Comparison of ENCODE assay signal across 31 cellular contexts in the genomic region with DNA sequence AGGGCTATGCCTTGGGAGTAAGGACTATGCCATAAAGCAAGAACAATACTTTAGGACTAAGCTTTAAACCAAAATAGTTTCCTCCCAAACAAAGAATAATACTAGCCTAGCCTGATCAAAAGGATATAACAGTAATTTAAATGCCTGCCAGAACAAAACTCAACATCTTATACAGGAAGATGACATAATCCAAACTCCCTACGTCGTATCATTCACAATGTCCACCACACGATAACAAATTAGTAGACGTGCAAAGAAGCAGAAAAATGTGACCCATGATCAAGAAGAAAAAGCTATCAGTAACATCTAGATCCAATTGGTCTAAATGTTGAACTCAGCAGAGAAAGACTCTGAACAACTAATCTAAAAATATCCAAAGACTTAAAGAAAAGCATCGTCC.
"Had no signal": no experiment of that assay in that cellular context is flagged by ENCODE, and none has a peak within 500 bp of the region (broad histone marks: within the 10 kb centered on the region; RNA-seq: fewer than 3 reads in every experiment).

No MANE protein-coding gene starts in this region.

- H3K27ac Mint-ChIP-seq: natural killer cell; nephron; neural progenitor cell; progenitor cell of endocrine pancreas; stimulated activated memory B cell treated with anti-CD40 and anti-IgM and Interleukin-4, amounts not matched to agents 10 μg/mL and 1 μg/mL and 100 μg/mL, for 72 hours; stimulated activated naive CD8-positive, alpha-beta T cell treated with anti-CD3 and anti-CD28 coated beads, Interleukin-15, amount 100 ng/mL, for 72 hours; type B pancreatic cell had no signal

- H3K9me3 ChIP-seq: ovary, psoas muscle, spleen, suprapubic skin, testis, tibial artery, transverse colon, upper lobe of right lung, uterus had no signal

- DNase-seq: natural killer cell; occipital lobe; ovary; posterior cingulate gyrus; psoas muscle; right cardiac atrium; spleen; stimulated activated CD4-positive, alpha-beta T cell treated with anti-CD3 and anti-CD28 coated beads, Interleukin-12 subunit alpha, Interleukin-12 subunit beta, amount 100 ng/mL, for 4 hours; stimulated activated CD4-positive, alpha-beta T cell treated with anti-CD3 and anti-CD28 coated beads, Interleukin-1b, Interleukin-23, amount 100 ng/mL, for 48 hours; stimulated activated CD4-positive, alpha-beta T cell treated with anti-CD3 and anti-CD28 coated beads, Interleukin-4, amount 100 ng/mL, for 1 hour; stimulated activated CD4-positive, alpha-beta T cell treated with anti-CD3 and anti-CD28 coated beads, Interleukin-4, amount 100 ng/mL, for 4 hours; stimulated activated CD8-positive, alpha-beta memory T cell treated with anti-CD3 and anti-CD28 coated beads, Interleukin-4, amount 100 ng/mL, for 48 hours; stimulated activated naive CD4-positive, alpha-beta T cell; stimulated activated naive CD8-positive, alpha-beta T cell treated with anti-CD3 and anti-CD28 coated beads, Interleukin-15, amount 100 ng/mL, for 72 hours; stimulated activated naive CD8-positive, alpha-beta T cell treated with anti-CD3 and anti-CD28 coated beads, Interleukin-15, Interleukin-2, amounts not matched to agents 100 U/mL and 50 U/mL, for 24 hours; substantia nigra; testis; tibial artery; transverse colon; upper lobe of right lung; uterus had no signal

- H3K4me3 ChIP-seq: neural progenitor cell, ovary, psoas muscle, skin epidermis, smooth muscle cell, spleen, suprapubic skin, testis, tibial artery, transverse colon, upper lobe of right lung, uterus had no signal

- H3K27me3 Mint-ChIP-seq: stimulated activated memory B cell treated with anti-CD40 and anti-IgM and Interleukin-4, amounts not matched to agents 10 μg/mL and 1 μg/mL and 100 μg/mL, for 72 hours; type B pancreatic cell had no signal

- H3K27ac ChIP-seq: neural progenitor cell, ovary, parathyroid adenoma, psoas muscle, skin epidermis, spleen, suprapubic skin, testis, tibial artery, upper lobe of right lung, uterus had no signal

- H3K4me3 Mint-ChIP-seq: natural killer cell; nephron; neural progenitor cell; stimulated activated memory B cell treated with anti-CD40 and anti-IgM and Interleukin-4, amounts not matched to agents 10 μg/mL and 1 μg/mL and 100 μg/mL, for 72 hours; stimulated activated naive CD8-positive, alpha-beta T cell treated with anti-CD3 and anti-CD28 coated beads, Interleukin-15, amount 100 ng/mL, for 72 hours; type B pancreatic cell had no signal

- H3K36me3 Mint-ChIP-seq: natural killer cell; neural progenitor cell; stimulated activated memory B cell treated with anti-CD40 and anti-IgM and Interleukin-4, amounts not matched to agents 10 μg/mL and 1 μg/mL and 100 μg/mL, for 72 hours; type B pancreatic cell had no signal

- H3K4me1 Mint-ChIP-seq: nephron, neural progenitor cell had no signal

- ATAC-seq: natural killer cell; psoas muscle; right cardiac atrium; sciatic nerve; stimulated activated memory B cell treated with anti-CD40 and anti-IgM and Interleukin-4, amounts not matched to agents 10 μg/mL and 1 μg/mL and 100 μg/mL, for 72 hours; stimulated activated naive CD8-positive, alpha-beta T cell treated with anti-CD3 and anti-CD28 coated beads, Interleukin-15, amount 100 ng/mL, for 72 hours; stimulated activated naive CD8-positive, alpha-beta T cell treated with anti-CD3 and anti-CD28 coated beads, Interleukin-15, Interleukin-2, amounts not matched to agents 100 U/mL and 50 U/mL, for 24 hours; upper lobe of right lung had no signal

- H3K4me1 ChIP-seq: neural progenitor cell, psoas muscle, testis, upper lobe of right lung, uterus had no signal

- H3K27me3 ChIP-seq: neural progenitor cell, ovary, spleen, suprapubic skin, testis, tibial artery, transverse colon, upper lobe of right lung, uterus had no signal

- H3K36me3 ChIP-seq: neural progenitor cell, ovary, spleen, suprapubic skin, tibial artery, transverse colon, upper lobe of right lung, uterus had no signal
